In genomic region chr9:78280982-78281668, GRCh38 we compare ENCODE assay signal across 10 cellular contexts. TPM values are rescaled to one million over a fixed set of nuclear protein-coding genes. Genes with fewer than 3 reads are reported as not detected.
DNase-seq lines count a peak whose midpoint lies in the region; ATAC-seq, FAIRE-seq and TF ChIP-seq lines count a peak whose summit lies in the region.
"Had no signal": no experiment of that assay in that cellular context is flagged by ENCODE, and none has a peak within 500 bp of the region (broad histone marks: within the 10 kb centered on the region; RNA-seq: fewer than 3 reads in every experiment).

No MANE protein-coding gene starts in this region.

- peak; percentile 75 to 93 (median 90) for ATAC-seq in pancreas
- ATAC-seq in effector memory CD8-positive, alpha-beta T cell (replicated peaks) = no peak
- no peak for ATAC-seq in HG02763 (IDR thresholded peaks at IDR 0.05; ENCODE audit: unreplicated experiment)
- ATAC-seq: esophagus mucosa had no signal

- no peaks in the 10 kb centered on the region for H3K36me3 ChIP-seq in adrenal gland (replicated peaks in 1 of 2)
- no peaks in the 10 kb centered on the region for H3K36me3 ChIP-seq in pancreas
- H3K36me3 ChIP-seq in suprapubic skin = no peaks in the 10 kb centered on the region

- H3K9me3 Mint-ChIP-seq in effector memory CD8-positive, alpha-beta T cell = peaks cover 0 to 1% of the 10 kb centered on the region in 2 donors

- H3K27me3 Mint-ChIP-seq in effector memory CD8-positive, alpha-beta T cell = peaks cover 0 to 5% of the 10 kb centered on the region in 2 donors

- H3K36me3 Mint-ChIP-seq in effector memory CD8-positive, alpha-beta T cell (ENCODE audit: insufficient read depth) = no peaks in the 10 kb centered on the region

- 3 to 25% (median 21%) methylated on average over 2 to 3 of the region's 3 CpGs for WGBS in adrenal gland, 4 donors
- 22 to 30% methylated on average over 3 of the region's 3 CpGs for WGBS in pancreas, 2 donors
- WGBS in suprapubic skin = 70% methylated on average over 3 of the region's 3 CpGs

- H3K27me3 ChIP-seq in adrenal gland (no peaks in the 10 kb centered on the region), pancreas (no peaks in the 10 kb centered on the region), suprapubic skin (no peaks in the 10 kb centered on the region)

- H3K4me3 Mint-ChIP-seq in effector memory CD8-positive, alpha-beta T cell = no peak overlapping the region

- H3K4me1 ChIP-seq in adrenal gland (replicated peaks in 1 of 2) (peaks cover 35 to 38% of the 10 kb centered on the region in 2 donors), pancreas (peaks cover 16 to 26% (median 26%) of the 10 kb centered on the region in 3 donors), suprapubic skin (peaks cover 25% of the 10 kb centered on the region)

- no peak overlapping the region for H3K27ac Mint-ChIP-seq in effector memory CD8-positive, alpha-beta T cell

- FAIRE-seq in pancreas (lab: Jason Lieb, UNC) = no peak
- FAIRE-seq: small intestine had no signal

- peak; percentile 84 for DNase-seq in DMS 273 (lab: John Stamatoyannopoulos, UW; ENCODE audit: unreplicated experiment)
- DNase-seq in adrenal gland = peak; percentile 79 to 94 (median 91)
- DNase-seq in cardiac septum (ENCODE audit: low spot score) = peak; percentile 76
- peak; percentile 82 to 93 (median 88) for DNase-seq in pancreas
- no peak for DNase-seq in NCI-H2029 treated with DMSO at 0.1 percent for 48 hours (lab: John Stamatoyannopoulos, UW)
- DNase-seq in effector memory CD8-positive, alpha-beta T cell = no peak
- DNase-seq in suprapubic skin (ENCODE audit: low spot score in 2 of 2) = no peak
- DNase-seq: small intestine had no signal

- no peaks in the 10 kb centered on the region for H3K4me1 Mint-ChIP-seq in effector memory CD8-positive, alpha-beta T cell (ENCODE audit: low read depth in 2 of 2)

- no peak overlapping the region for H3K4me3 ChIP-seq in adrenal gland
- no peak overlapping the region for H3K4me3 ChIP-seq in pancreas
- H3K4me3 ChIP-seq in suprapubic skin = no peak overlapping the region

- TF ChIP-seq POLR2A in adrenal gland (IDR thresholded peaks at IDR 0.05) (no peak), suprapubic skin (IDR thresholded peaks at IDR 0.05) (no peak)

- H3K9me3 ChIP-seq in adrenal gland (replicated peaks in 1 of 3) (no peaks in the 10 kb centered on the region), pancreas (no peaks in the 10 kb centered on the region), suprapubic skin (no peaks in the 10 kb centered on the region)

- TF ChIP-seq CTCF in adrenal gland (IDR thresholded peaks at IDR 0.05) (no peak), pancreas (IDR thresholded peaks at IDR 0.05) (no peak), suprapubic skin (IDR thresholded peaks at IDR 0.05) (no peak)

- no peak for TF ChIP-seq EP300 in suprapubic skin (IDR thresholded peaks at IDR 0.05)

- intact Hi-C loops in adrenal gland (cut with DNase I) (no loop called here), cardiac septum (cut with DNase I) (no loop called here), pancreas (cut with DNase I) (no loop called here)

- H3K27ac ChIP-seq in adrenal gland (peak overlapping the region; percentile 20 to 74 (median 64)), pancreas (peak overlapping the region in 3 of 4 donors; percentile 37 to 54 (median 52)), suprapubic skin (no peak overlapping the region)

RNA-seq across cellular contexts. Expression of gene PSAT1, which starts 15.8 kb away (rescaled TPM):
- total RNA-seq in adrenal gland (100 to 1,000 TPM in 5 of 8 donors, 10 to 100 TPM in 3; 20.5 to 168 (median 102) TPM), cardiac septum (0.73 TPM), pancreas (100 to 1,000 TPM in 1 of 6 donors, 10 to 100 TPM in 5; 16.5 to 189 (median 27.8) TPM), suprapubic skin (100 to 1,000 TPM in 1 of 4 donors, 10 to 100 TPM in 3; 47.4 to 101 (median 75.7) TPM)
- polyA plus RNA-seq in adrenal gland (10 to 100 TPM; 31.7 to 47.2 (median 45.9) TPM), pancreas (1 to 10 TPM; 9.0 to 9.1 TPM)

RNA-seq across cellular contexts. Expression of gene CEP78, which starts 45.2 kb away (rescaled TPM):
- total RNA-seq in adrenal gland (10 to 100 TPM in 5 of 8 donors, 1 to 10 TPM in 3; 8.4 to 18.5 (median 11.1) TPM), cardiac septum (4.0 TPM), pancreas (1 to 10 TPM; 4.1 to 6.5 (median 5.4) TPM), suprapubic skin (10 to 100 TPM in 3 of 4 donors, 1 to 10 TPM in 1; 8.7 to 15.0 (median 11.7) TPM)
- polyA plus RNA-seq in adrenal gland (1 to 10 TPM; 5.5 to 9.0 (median 6.5) TPM), pancreas (1 to 10 TPM; 3.3 to 5.2 TPM)

Comparison
In these comparisons a context has a peak if more than half of its experiments do, and no peak if none do; other contexts are left out.
1. DNase-seq: peak in DMS 273 (single experiment), adrenal gland (7 of 7), cardiac septum (single experiment) and pancreas (6 of 6); none in NCI-H2029 treated with DMSO at 0.1 percent for 48 hours (single experiment), effector memory CD8-positive, alpha-beta T cell (0 of 3) and suprapubic skin (0 of 2).
2. ATAC-seq: peak in pancreas (4 of 4); none in effector memory CD8-positive, alpha-beta T cell (single experiment) and HG02763 (single experiment).
3. RNA of gene PSAT1, which starts 15.8 kb away (total RNA-seq): 20.5 to 168 TPM in adrenal gland, 47.4 to 101 TPM in suprapubic skin and 16.5 to 189 TPM in pancreas; 0.73 TPM in cardiac septum (single experiment); every median in the first group is over 10 times any median in the second.